Comparison of ENCODE assay signal across 8 cellular contexts in genomic region chr15:88912500-88912921, GRCh38. TPM values are rescaled to one million over a fixed set of nuclear protein-coding genes. Genes with fewer than 3 reads are reported as not detected.
DNase-seq lines count a peak whose midpoint lies in the region; ATAC-seq and TF ChIP-seq lines count a peak whose summit lies in the region.

No MANE protein-coding gene starts in this region.

- peaks cover 51% of the 10 kb centered on the region for H3K4me1 ChIP-seq in suprapubic skin

- TF ChIP-seq CTCF in brain (conservative IDR thresholded peaks at IDR 0.05), result no peak
- TF ChIP-seq CTCF in suprapubic skin (IDR thresholded peaks at IDR 0.05), result no peak

- no peak for TF ChIP-seq EP300 in suprapubic skin (IDR thresholded peaks at IDR 0.05)

- H3K27me3 Mint-ChIP-seq in activated T-cell treated with anti-CD3 and anti-CD28 coated beads, Interleukin-2, amount 50 U/mL, for 4 hours (ENCODE audit: low read depth), result peaks cover 5% of the 10 kb centered on the region
- peaks cover 8% of the 10 kb centered on the region for H3K27me3 Mint-ChIP-seq in brain

- H3K27me3 ChIP-seq in suprapubic skin, result no peaks in the 10 kb centered on the region

- H3K27ac Mint-ChIP-seq in brain, result peak overlapping the region; percentile 43 to 91 (median 75)

- peak overlapping the region; percentile 91 for H3K27ac ChIP-seq in suprapubic skin

- no peaks in the 10 kb centered on the region for H3K9me3 Mint-ChIP-seq in activated T-cell treated with anti-CD3 and anti-CD28 coated beads, Interleukin-2, amount 50 U/mL, for 4 hours
- peaks cover 0 to 6% (median 0%) of the 10 kb centered on the region in 5 experiments for H3K9me3 Mint-ChIP-seq in brain

- no peak for ATAC-seq in activated T-cell treated with anti-CD3 and anti-CD28 coated beads, Interleukin-2, amount 50 U/mL, for 4 hours
- ATAC-seq in left colon (peak; percentile 5), GM19023 (IDR thresholded peaks at IDR 0.05; ENCODE audit: unreplicated experiment) (no peak), GM21529 (IDR thresholded peaks at IDR 0.05; ENCODE audit: unreplicated experiment) (no peak)

- H3K4me1 Mint-ChIP-seq in activated T-cell treated with anti-CD3 and anti-CD28 coated beads, Interleukin-2, amount 50 U/mL, for 4 hours (ENCODE audit: low read depth), result peaks cover 22% of the 10 kb centered on the region
- peaks cover 48% of the 10 kb centered on the region for H3K4me1 Mint-ChIP-seq in brain

- 0% methylated on average over 8 of the region's 20 CpGs for WGBS in suprapubic skin

- TF ChIP-seq POLR2A in suprapubic skin (IDR thresholded peaks at IDR 0.05), result no peak

- peak overlapping the region; percentile 85 for H3K4me3 Mint-ChIP-seq in activated T-cell treated with anti-CD3 and anti-CD28 coated beads, Interleukin-2, amount 50 U/mL, for 4 hours
- H3K4me3 Mint-ChIP-seq in brain, result peak overlapping the region; percentile 89 to 97 (median 94)

- H3K4me3 ChIP-seq in suprapubic skin, result peak overlapping the region; percentile 88

- intact Hi-C loops in left colon (cut with DNase I, micrococcal nuclease), result no loop called here

- DNase-seq in activated T-cell treated with anti-CD3 and anti-CD28 coated beads, Interleukin-2, amount 50 U/mL, for 4 hours, result no peak
- DNase-seq in activated T-cell treated with anti-CD3 and anti-CD28 coated beads for 4 hours, result no peak
- DNase-seq in left colon, result no peak
- no peak for DNase-seq in suprapubic skin (ENCODE audit: low spot score in 2 of 2)
- no peak for DNase-seq in NCI-H1417 (lab: John Stamatoyannopoulos, UW)

- peaks cover 4% of the 10 kb centered on the region for H3K36me3 Mint-ChIP-seq in activated T-cell treated with anti-CD3 and anti-CD28 coated beads, Interleukin-2, amount 50 U/mL, for 4 hours (ENCODE audit: insufficient read depth)
- H3K36me3 Mint-ChIP-seq in brain, result peaks cover 4% of the 10 kb centered on the region

- peaks cover 24% of the 10 kb centered on the region for H3K36me3 ChIP-seq in suprapubic skin

- H3K9me3 ChIP-seq in suprapubic skin, result no peaks in the 10 kb centered on the region

RNA-seq across cellular contexts. Expression of gene MFGE8, which starts 0.7 kb away (rescaled TPM):
- 1 to 10 TPM; 4.7 to 5.7 (median 5.1) TPM for total RNA-seq in activated T-cell treated with anti-CD3 and anti-CD28 coated beads, Interleukin-2, amount 50 U/mL, for 4 hours
- 66.4 TPM for polyA plus RNA-seq in brain (ENCODE audit: insufficient read depth, low read depth, low replicate concordance)
- total RNA-seq in left colon, result 10 to 100 TPM; 37.1 to 69.8 TPM
- 100 to 1,000 TPM; 154 to 211 (median 171) TPM for total RNA-seq in suprapubic skin

RNA-seq across cellular contexts. Expression of gene HAPLN3, which starts 17.2 kb away (rescaled TPM):
- 10 to 100 TPM; 67.4 to 87.5 (median 79.8) TPM for total RNA-seq in activated T-cell treated with anti-CD3 and anti-CD28 coated beads, Interleukin-2, amount 50 U/mL, for 4 hours
- polyA plus RNA-seq in brain (ENCODE audit: insufficient read depth, low read depth, low replicate concordance), result 1.8 TPM
- total RNA-seq in left colon (1 to 10 TPM; 2.0 to 2.4 TPM), suprapubic skin (10 to 100 TPM in 1 of 4 donors, 1 to 10 TPM in 3; 4.8 to 14.6 (median 8.9) TPM)

Comparison
In these comparisons a context has a peak if more than half of its experiments do, and no peak if none do; other contexts are left out.
1. RNA of gene MFGE8, which starts 0.7 kb away (total RNA-seq): 154 to 211 TPM in suprapubic skin and 37.1 to 69.8 TPM in left colon; 4.7 to 5.7 TPM in activated T-cell treated with anti-CD3 and anti-CD28 coated beads, Interleukin-2, amount 50 U/mL, for 4 hours; every median in the first group is over 4 times any median in the second.
2. RNA of gene HAPLN3, which starts 17.2 kb away (total RNA-seq): 67.4 to 87.5 TPM in activated T-cell treated with anti-CD3 and anti-CD28 coated beads, Interleukin-2, amount 50 U/mL, for 4 hours; 4.8 to 14.6 TPM in suprapubic skin and 2.0 to 2.4 TPM in left colon; every median in the first group is over 4 times any median in the second.